2 cellular contexts compared by ENCODE assay signal in the genomic region with DNA sequence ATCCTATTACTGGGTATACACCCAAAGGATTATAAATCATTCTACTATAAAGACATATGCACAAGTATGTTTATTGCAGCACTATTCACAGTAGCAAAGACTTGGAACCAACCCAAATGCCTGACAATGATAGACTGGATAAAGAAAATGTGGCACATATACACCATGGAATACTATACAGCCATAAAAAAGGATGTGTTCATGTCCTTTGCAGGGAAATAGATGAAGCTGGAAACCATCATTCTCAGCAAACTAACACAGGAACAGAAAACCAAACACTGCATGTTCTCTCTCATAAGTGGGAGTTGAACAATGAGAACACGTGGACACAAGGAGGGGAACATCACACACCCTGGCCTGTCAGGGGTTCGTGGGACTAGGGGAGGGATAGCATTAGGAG. TPM values are rescaled to one million over a fixed set of nuclear protein-coding genes. Genes with fewer than 3 reads are reported as not detected.
"Had no signal": no experiment of that assay in that cellular context is flagged by ENCODE, and none has a peak within 500 bp of the region (broad histone marks: within the 10 kb centered on the region; RNA-seq: fewer than 3 reads in every experiment).

No MANE protein-coding gene starts in this region.

RNA-seq across cellular contexts. Expression of a gene that starts 16.0 kb away (rescaled TPM):
- total RNA-seq: OCI-LY7; T-helper 1 cell treated with Interleukin-12 subunit alpha and Interleukin-12 subunit beta and Interleukin-4 antibody, amounts not matched to agents 30 ng/mL and 1 ng/mL, for 36 hours had no signal
